1 cellular context compared by ENCODE assay signal in genomic region chr7:12749069-12749468, GRCh38.
TF ChIP-seq lines count a peak whose summit lies in the region.

No MANE protein-coding gene starts in this region.

TF ChIP-seq in GM23338, 12 proteins besides CTCF, POLR2A, EP300 and RAD21 (continued from another document):
- no peak for TF ChIP-seq ETS1 (IDR thresholded peaks at IDR 0.05)
- no peak for TF ChIP-seq ZNF114 (CRISPR knock-in tag; IDR thresholded peaks at IDR 0.05)
- TF ChIP-seq EZH2 (IDR thresholded peaks at IDR 0.05; ENCODE audit: low read depth, unreplicated experiment), result no peak
